In the genomic region with DNA sequence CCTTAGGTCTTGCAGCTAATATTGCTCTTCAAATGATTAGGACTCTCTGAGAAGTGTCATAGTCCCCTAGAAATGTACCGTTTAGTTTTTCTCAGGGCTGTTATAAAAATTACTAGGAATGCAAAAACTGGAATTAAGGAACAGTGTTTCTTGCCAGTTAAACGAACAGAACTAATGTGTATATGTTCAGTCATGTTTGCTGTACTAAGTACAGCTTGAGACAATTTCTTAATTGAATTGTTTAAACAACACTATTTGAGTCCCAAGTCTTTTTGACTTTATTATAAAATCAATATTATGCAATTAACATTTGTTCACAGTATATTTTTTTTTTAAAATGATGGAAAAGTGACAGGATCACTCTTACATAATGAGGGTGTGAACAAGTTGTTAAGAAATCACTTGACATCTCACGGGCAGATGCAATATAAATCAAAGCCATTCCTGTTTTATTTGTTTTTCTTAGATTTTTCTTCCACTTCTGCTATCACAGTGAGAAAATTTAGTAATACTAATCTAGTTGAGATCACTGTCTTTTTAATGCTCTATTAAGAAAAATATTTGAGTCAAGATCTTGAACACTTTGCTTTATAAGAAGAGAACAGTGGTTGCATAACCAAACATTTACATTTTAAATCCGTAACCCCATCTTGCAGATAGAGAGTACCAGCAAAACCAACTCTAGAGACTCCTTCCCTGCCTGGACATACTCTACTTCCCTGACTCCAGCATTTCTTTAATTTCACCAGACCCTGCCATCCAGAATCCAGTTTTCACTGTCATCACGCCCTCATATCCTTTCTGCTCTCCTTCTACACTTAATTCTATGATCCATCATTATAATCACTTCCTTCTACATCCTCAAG, we compare ENCODE assay signal across 30 cellular contexts.
"Had no signal": no experiment of that assay in that cellular context is flagged by ENCODE, and none has a peak within 500 bp of the region (broad histone marks: within the 10 kb centered on the region; RNA-seq: fewer than 3 reads in every experiment).

No MANE protein-coding gene starts in this region.

- FAIRE-seq: endometrium, endothelial cell of umbilical vein had no signal

- H3K27ac ChIP-seq: ascending aorta, breast epithelium, cardiac muscle cell, colonic mucosa, foreskin keratinocyte, gastrocnemius medialis, heart left ventricle had no signal

- ATAC-seq: activated naive CD4-positive, alpha-beta T cell treated with anti-CD3 and anti-CD28 coated beads, Interleukin-2, amount 50 U/mL, for 72 hours; activated T-cell treated with anti-CD3 and anti-CD28 coated beads, Interleukin-2, amount 50 U/mL, for 72 hours; esophagus mucosa; foreskin keratinocyte; gastrocnemius medialis; heart left ventricle; WTC11 had no signal

- H3K27me3 ChIP-seq: ascending aorta, breast epithelium, cardiac muscle cell, colonic mucosa, foreskin keratinocyte, gastrocnemius medialis, heart left ventricle had no signal

- DNase-seq: activated CD4-positive, alpha-beta memory T cell treated with anti-CD3 and anti-CD28 coated beads, Interleukin-2, amount 10 ng/mL, durations not matched to agents 7 days and 5 days; activated CD4-positive, alpha-beta T cell treated with anti-CD3 and anti-CD28 coated beads for 1 hour; activated CD4-positive, alpha-beta T cell treated with anti-CD3 and anti-CD28 coated beads for 4 hours; activated CD4-positive, alpha-beta T cell treated with anti-CD3 and anti-CD28 coated beads, Interleukin-2, amount 10 ng/mL, durations not matched to agents 7 days and 5 days; activated CD4-positive, alpha-beta T cell treated with anti-CD3 and anti-CD28 coated beads, Interleukin-2, amount 50 U/mL, for 4 hours; activated CD8-positive, alpha-beta memory T cell treated with anti-CD3 and anti-CD28 coated beads, Interleukin-2, amount 50 U/mL, for 48 hours; activated gamma-delta T cell; activated naive CD4-positive, alpha-beta T cell; activated naive CD4-positive, alpha-beta T cell treated with anti-CD3 and anti-CD28 coated beads, Interleukin-2, amount 10 ng/mL, durations not matched to agents 7 days and 5 days; activated naive CD8-positive, alpha-beta T cell treated with anti-CD3 and anti-CD28 coated beads, Interleukin-2, amount 10 ng/mL, durations not matched to agents 7 days and 5 days; activated T-cell treated with anti-CD3 and anti-CD28 coated beads for 4 hours; activated T-cell treated with anti-CD3 and anti-CD28 coated beads, Interleukin-2, amount 50 U/mL, for 24 hours; activated T-cell treated with anti-CD3 and anti-CD28 coated beads, Interleukin-2, amount 50 U/mL, for 72 hours; central memory CD4-positive, alpha-beta T cell; cerebellar nuclear complex; colonic mucosa; effector CD8-positive, alpha-beta T cell; foreskin keratinocyte; gastrocnemius medialis; glutamatergic neuron; heart left ventricle; T-helper 2 cell had no signal

- H3K4me3 ChIP-seq: ascending aorta, breast epithelium, cardiac muscle cell, colonic mucosa, gastrocnemius medialis, heart left ventricle had no signal

- H3K9me3 ChIP-seq: ascending aorta, breast epithelium, colonic mucosa, gastrocnemius medialis, heart left ventricle had no signal

- H3K4me1 ChIP-seq: ascending aorta, breast epithelium, colonic mucosa, foreskin keratinocyte, gastrocnemius medialis, heart left ventricle had no signal

- H3K36me3 ChIP-seq: ascending aorta, breast epithelium, cardiac muscle cell, colonic mucosa, gastrocnemius medialis, heart left ventricle had no signal
